ENCODE assay signal across 36 cellular contexts in the genomic region with DNA sequence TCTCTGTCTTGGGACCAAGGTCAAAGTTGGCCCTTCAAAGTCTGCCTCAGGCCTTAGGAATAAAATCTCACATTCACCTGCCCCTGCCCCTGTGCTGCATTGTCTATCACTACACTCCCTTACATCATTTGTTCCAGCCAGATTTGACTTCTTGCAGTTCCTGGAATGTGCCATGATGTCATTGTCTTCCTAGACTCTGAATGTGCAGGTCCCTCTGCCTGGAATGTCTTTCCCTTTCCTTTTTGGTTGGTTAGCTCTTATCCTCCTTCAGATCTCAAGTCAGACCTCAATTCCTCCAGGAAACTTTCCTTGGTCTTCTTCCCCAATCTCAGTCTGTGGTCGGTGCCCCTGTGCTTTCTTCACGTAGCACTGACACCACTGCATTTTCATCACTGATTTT.
"Had no signal": no experiment of that assay in that cellular context is flagged by ENCODE, and none has a peak within 500 bp of the region (broad histone marks: within the 10 kb centered on the region; RNA-seq: fewer than 3 reads in every experiment).

No MANE protein-coding gene starts in this region.

- H3K27ac Mint-ChIP-seq: activated CD4-positive, alpha-beta memory T cell treated with anti-CD3 and anti-CD28 coated beads, Interleukin-2, amount 10 ng/mL, durations not matched to agents 7 days and 5 days; activated CD8-positive, alpha-beta memory T cell treated with anti-CD3 and anti-CD28 coated beads, Interleukin-2, amount 10 ng/mL, durations not matched to agents 7 days and 5 days; activated naive CD8-positive, alpha-beta T cell treated with anti-CD3 and anti-CD28 coated beads for 36 hours had no signal

- H3K27me3 Mint-ChIP-seq: activated CD4-positive, alpha-beta memory T cell treated with anti-CD3 and anti-CD28 coated beads, Interleukin-2, amount 10 ng/mL, durations not matched to agents 7 days and 5 days; activated naive CD8-positive, alpha-beta T cell treated with anti-CD3 and anti-CD28 coated beads for 36 hours had no signal

- H3K4me3 Mint-ChIP-seq: activated CD4-positive, alpha-beta memory T cell treated with anti-CD3 and anti-CD28 coated beads, Interleukin-2, amount 10 ng/mL, durations not matched to agents 7 days and 5 days; activated CD8-positive, alpha-beta memory T cell treated with anti-CD3 and anti-CD28 coated beads, Interleukin-2, amount 10 ng/mL, durations not matched to agents 7 days and 5 days; activated naive CD8-positive, alpha-beta T cell treated with anti-CD3 and anti-CD28 coated beads for 36 hours had no signal

- DNase-seq: activated CD4-positive, alpha-beta memory T cell treated with anti-CD3 and anti-CD28 coated beads, Interleukin-2, amount 10 ng/mL, durations not matched to agents 7 days and 5 days; activated CD4-positive, alpha-beta T cell treated with anti-CD3 and anti-CD28 coated beads for 1 hour; activated CD4-positive, alpha-beta T cell treated with anti-CD3 and anti-CD28 coated beads for 48 hours; activated CD4-positive, CD25-positive, alpha-beta regulatory T cell; activated CD8-positive, alpha-beta memory T cell treated with anti-CD3 and anti-CD28 coated beads for 24 hours; activated CD8-positive, alpha-beta memory T cell treated with anti-CD3 and anti-CD28 coated beads, Interleukin-2, amount 10 ng/mL, durations not matched to agents 7 days and 5 days; activated CD8-positive, alpha-beta memory T cell treated with anti-CD3 and anti-CD28 coated beads, Interleukin-2, amount 50 U/mL, for 48 hours; activated effector memory CD4-positive, alpha-beta T cell treated with anti-CD3 and anti-CD28 coated beads, Interleukin-2, amount 50 U/mL, for 16 hours; activated naive CD4-positive, alpha-beta T cell; activated naive CD4-positive, alpha-beta T cell treated with anti-CD3 and anti-CD28 coated beads, Interleukin-2, amount 50 U/mL, for 16 hours; activated naive CD8-positive, alpha-beta T cell treated with anti-CD3 and anti-CD28 coated beads for 36 hours; activated T-cell treated with anti-CD3 and anti-CD28 coated beads, Interleukin-2, amount 50 U/mL, for 48 hours; amniotic stem cell; aorta; Kasumi-1; KG1; MG63; MV-4-11; NCI-H1092; NCI-H1436 treated with DMSO at 0.1 percent for 48 hours; NCI-H1694 treated with DMSO at 0.1 percent for 48 hours; NCI-H2029; NCI-H345; NCI-H510A; NCI-H526; NCI-H748 treated with DMSO at 0.1 percent for 48 hours; NK-92 treated with Interleukin-12 subunit alpha and Interleukin-12 subunit beta, amount 100 ng/mL, for 24 hours; PC-9; SJCRH30; T1000; WERI-Rb-1 had no signal

- FAIRE-seq: RCC 7860 had no signal

- H3K9me3 ChIP-seq: MG63, SJCRH30 had no signal

- ATAC-seq: activated CD8-positive, alpha-beta memory T cell treated with anti-CD3 and anti-CD28 coated beads, Interleukin-2, amount 10 ng/mL, durations not matched to agents 7 days and 5 days; Right ventricle myocardium inferior had no signal

- H3K36me3 ChIP-seq: cardiac muscle cell, MG63, SJCRH30, WERI-Rb-1 had no signal

- H3K4me1 ChIP-seq: SJCRH30 had no signal

- H3K4me1 Mint-ChIP-seq: activated CD4-positive, alpha-beta memory T cell treated with anti-CD3 and anti-CD28 coated beads, Interleukin-2, amount 10 ng/mL, durations not matched to agents 7 days and 5 days; activated CD8-positive, alpha-beta memory T cell treated with anti-CD3 and anti-CD28 coated beads, Interleukin-2, amount 10 ng/mL, durations not matched to agents 7 days and 5 days had no signal

- H3K9me3 Mint-ChIP-seq: activated CD4-positive, alpha-beta memory T cell treated with anti-CD3 and anti-CD28 coated beads, Interleukin-2, amount 10 ng/mL, durations not matched to agents 7 days and 5 days; activated naive CD8-positive, alpha-beta T cell treated with anti-CD3 and anti-CD28 coated beads for 36 hours had no signal

- H3K36me3 Mint-ChIP-seq: activated CD8-positive, alpha-beta memory T cell treated with anti-CD3 and anti-CD28 coated beads, Interleukin-2, amount 10 ng/mL, durations not matched to agents 7 days and 5 days; activated naive CD8-positive, alpha-beta T cell treated with anti-CD3 and anti-CD28 coated beads for 36 hours had no signal

- H3K4me2 ChIP-seq: PC-9 had no signal

- H3K4me3 ChIP-seq: cardiac muscle cell, MG63, PC-9, SJCRH30, SK-N-MC had no signal

- H3K27ac ChIP-seq: cardiac muscle cell, PC-9, RWPE1, SJCRH30, SK-N-MC, WERI-Rb-1 had no signal

- H3K27me3 ChIP-seq: cardiac muscle cell, MG63, SJCRH30 had no signal

- H2AFZ ChIP-seq: PC-9 had no signal
